Comparison of ENCODE assay signal across 19 cellular contexts in genomic region chr1:33048426-33048825, GRCh38. TPM values are rescaled to one million over a fixed set of nuclear protein-coding genes. Genes with fewer than 3 reads are reported as not detected.
DNase-seq lines count a peak whose midpoint lies in the region; ATAC-seq and TF ChIP-seq lines count a peak whose summit lies in the region.
"Had no signal": no experiment of that assay in that cellular context is flagged by ENCODE, and none has a peak within 500 bp of the region (broad histone marks: within the 10 kb centered on the region; RNA-seq: fewer than 3 reads in every experiment).

No MANE protein-coding gene starts in this region.

- peaks cover 5% of the 10 kb centered on the region for H3K36me3 Mint-ChIP-seq in natural killer cell treated with Interleukin-12 subunit alpha and Interleukin-12 subunit beta and Interleukin-15 and Interleukin-18, amount 100 ng/mL, for 72 hours
- no peaks in the 10 kb centered on the region for H3K36me3 Mint-ChIP-seq in natural killer cell

- H3K4me3 Mint-ChIP-seq in natural killer cell treated with Interleukin-12 subunit alpha and Interleukin-12 subunit beta and Interleukin-15 and Interleukin-18, amount 100 ng/mL, for 72 hours = peak overlapping the region; percentile 7
- no peak overlapping the region for H3K4me3 Mint-ChIP-seq in natural killer cell
- H3K4me3 Mint-ChIP-seq: B cell; CD4-positive, alpha-beta T cell; GM23338 had no signal

- peak overlapping the region; percentile 88 to 95 for H3K27ac Mint-ChIP-seq in natural killer cell treated with Interleukin-12 subunit alpha and Interleukin-12 subunit beta and Interleukin-15 and Interleukin-18, amount 100 ng/mL, for 72 hours
- H3K27ac Mint-ChIP-seq in natural killer cell = no peak overlapping the region
- H3K27ac Mint-ChIP-seq: B cell; CD4-positive, alpha-beta T cell; GM23338 had no signal

- peaks cover 3% of the 10 kb centered on the region for H3K9me3 Mint-ChIP-seq in natural killer cell treated with Interleukin-12 subunit alpha and Interleukin-12 subunit beta and Interleukin-15 and Interleukin-18, amount 100 ng/mL, for 72 hours
- no peaks in the 10 kb centered on the region for H3K9me3 Mint-ChIP-seq in natural killer cell
- H3K9me3 Mint-ChIP-seq: CD4-positive, alpha-beta T cell had no signal

- no peak for DNase-seq in natural killer cell treated with Interleukin-12 subunit alpha and Interleukin-12 subunit beta and Interleukin-15 and Interleukin-18, amount 100 ng/mL, for 72 hours (ENCODE audit: low spot score)
- DNase-seq in natural killer cell (no peak), SK-MEL-5 (ENCODE audit: low read depth, low spot score) (peak; percentile 72), globus pallidus (ENCODE audit: low spot score) (peak; percentile 47), mesenteric fat pad (ENCODE audit: low spot score) (no peak), SHP77 treated with DMSO at 0.1 percent for 48 hours (lab: John Stamatoyannopoulos, UW) (no peak), AML-193 (lab: John Stamatoyannopoulos, UW) (no peak), NCI-H1436 treated with DMSO at 0.1 percent for 48 hours (lab: John Stamatoyannopoulos, UW) (no peak)
- DNase-seq: CD4-positive, alpha-beta T cell; KG1; NCI-H1092; NCI-H2081 treated with DMSO at 0.1 percent for 48 hours; NCI-H510A; NCI-H774; SK-N-SH had no signal

- no peak for ATAC-seq in natural killer cell treated with Interleukin-12 subunit alpha and Interleukin-12 subunit beta and Interleukin-15 and Interleukin-18, amount 100 ng/mL, for 72 hours
- ATAC-seq in natural killer cell = no peak
- ATAC-seq: GM23338, HCT116, Right ventricle myocardium inferior had no signal

- TF ChIP-seq CTCF in natural killer cell (IDR thresholded peaks at IDR 0.05) = no peak

- peaks cover 55 to 63% of the 10 kb centered on the region in 2 donors for H3K4me1 Mint-ChIP-seq in natural killer cell treated with Interleukin-12 subunit alpha and Interleukin-12 subunit beta and Interleukin-15 and Interleukin-18, amount 100 ng/mL, for 72 hours (ENCODE audit: low read depth in 2 of 2)
- peaks cover 12 to 29% of the 10 kb centered on the region in 2 donors for H3K4me1 Mint-ChIP-seq in natural killer cell
- H3K4me1 Mint-ChIP-seq: B cell had no signal

- intact Hi-C loops in natural killer cell (cut with micrococcal nuclease) = loop anchor here (5.0 kb wide), 2 partner anchors 49 to 79 kb away; no protein-coding TSS in a partner anchor

- peaks cover 0 to 2% of the 10 kb centered on the region in 2 donors for H3K27me3 Mint-ChIP-seq in natural killer cell treated with Interleukin-12 subunit alpha and Interleukin-12 subunit beta and Interleukin-15 and Interleukin-18, amount 100 ng/mL, for 72 hours
- peaks cover 0 to 4% of the 10 kb centered on the region in 2 donors for H3K27me3 Mint-ChIP-seq in natural killer cell (ENCODE audit: low read depth in 2 of 2)

- in situ Hi-C loops in SK-MEL-5 (cut with HindIII; ENCODE audit: low pct_unique_long_range_greater_than_20kb, low sequenced_read_pairs) = no loop called here

RNA-seq across cellular contexts. Expression of gene AK2, which starts 11.7 kb away (rescaled TPM):
- total RNA-seq in natural killer cell treated with Interleukin-12 subunit alpha and Interleukin-12 subunit beta and Interleukin-15 and Interleukin-18, amount 100 ng/mL, for 72 hours = 100 to 1,000 TPM; 379 to 475 TPM
- 10 to 100 TPM; 64.8 to 94.0 (median 67.1) TPM for total RNA-seq in natural killer cell
- 327 and 348 TPM in 2 replicates for total RNA-seq in SK-MEL-5 (2014; rRNA removed; shearing (Covaris generic))
- polyA plus RNA-seq in SK-MEL-5 (2015; cell fraction: cytosol; rRNA removed) = 319 and 423 TPM in 2 replicates
- polyA plus RNA-seq in SK-MEL-5 (2015; cell fraction: nucleus; rRNA removed) = 312 and 338 TPM in 2 replicates
- 159 TPM for total RNA-seq in mesenteric fat pad

RNA-seq across cellular contexts. Expression of gene AZIN2, which starts 32.5 kb away (rescaled TPM):
- 1 to 10 TPM; 2.4 to 4.4 TPM for total RNA-seq in natural killer cell treated with Interleukin-12 subunit alpha and Interleukin-12 subunit beta and Interleukin-15 and Interleukin-18, amount 100 ng/mL, for 72 hours
- total RNA-seq in natural killer cell = 1 to 10 TPM; 1.9 to 5.1 (median 4.1) TPM
- 5.9 and 8.2 TPM in 2 replicates for total RNA-seq in SK-MEL-5 (2014; rRNA removed; shearing (Covaris generic))
- polyA plus RNA-seq in SK-MEL-5 (2015; cell fraction: cytosol; rRNA removed) = 3.9 and 5.4 TPM in 2 replicates
- polyA plus RNA-seq in SK-MEL-5 (2015; cell fraction: nucleus; rRNA removed) = 25.8 and 29.4 TPM in 2 replicates
- total RNA-seq in mesenteric fat pad = 2.1 TPM

Comparison
In these comparisons a context has a peak if more than half of its experiments do, and no peak if none do; other contexts are left out.
1. H3K27ac Mint-ChIP-seq: peak in natural killer cell treated with Interleukin-12 subunit alpha and Interleukin-12 subunit beta and Interleukin-15 and Interleukin-18, amount 100 ng/mL, for 72 hours (2 of 2); none in natural killer cell (0 of 2).
2. DNase-seq: peak in SK-MEL-5 (single experiment) and globus pallidus (single experiment); none in natural killer cell treated with Interleukin-12 subunit alpha and Interleukin-12 subunit beta and Interleukin-15 and Interleukin-18, amount 100 ng/mL, for 72 hours (single experiment), natural killer cell (single experiment), mesenteric fat pad (single experiment), SHP77 treated with DMSO at 0.1 percent for 48 hours (single experiment), AML-193 (0 of 2) and NCI-H1436 treated with DMSO at 0.1 percent for 48 hours (single experiment).